ENCODE assay signal across 12 cellular contexts in genomic region chr2:220891405-220891804, GRCh38.
DNase-seq lines count a peak whose midpoint lies in the region; ATAC-seq, FAIRE-seq and TF ChIP-seq lines count a peak whose summit lies in the region.
"Had no signal": no experiment of that assay in that cellular context is flagged by ENCODE, and none has a peak within 500 bp of the region (broad histone marks: within the 10 kb centered on the region; RNA-seq: fewer than 3 reads in every experiment).

No MANE protein-coding gene starts in this region.

- DNase-seq in AG20443 (ENCODE audit: low spot score) = peak; percentile 80
- DNase-seq in HTR-8/SVneo (ENCODE audit: insufficient read length, low spot score) = peak; percentile 80
- peak; percentile 16 to 31 for DNase-seq in T47D (ENCODE audit: low read depth in 1 of 2, low spot score in 1 of 2)
- peak; percentile 85 for DNase-seq in kidney epithelial cell (ENCODE audit: low read depth)
- DNase-seq in NCI-H2227 (lab: John Stamatoyannopoulos, UW; ENCODE audit: unreplicated experiment) = no peak
- no peak for DNase-seq in cardiac septum (ENCODE audit: low spot score)
- DNase-seq: body of pancreas; stimulated activated CD4-positive, alpha-beta T cell treated with anti-CD3 and anti-CD28 coated beads, Interleukin-4, amount 100 ng/mL, for 1 hour had no signal

- TF ChIP-seq CTCF in kidney epithelial cell (IDR thresholded peaks at IDR 0.05; ENCODE audit: insufficient read depth, low read length, poor library complexity, severe bottlenecking) (no peak), gastroesophageal sphincter (IDR thresholded peaks at IDR 0.05) (no peak)

- H3K27ac ChIP-seq in gastroesophageal sphincter = no peak overlapping the region
- H3K27ac ChIP-seq: body of pancreas had no signal

- H3K4me3 ChIP-seq in kidney epithelial cell (ENCODE audit: low read depth, low read length) (no peak overlapping the region), gastroesophageal sphincter (no peak overlapping the region)
- H3K4me3 ChIP-seq: body of pancreas had no signal

- FAIRE-seq in HTR-8/SVneo (lab: Jason Lieb, UNC) = no peak

- in situ Hi-C loops in T47D (cut with HindIII; ENCODE audit: low pct_unique_long_range_greater_than_20kb, low sequenced_read_pairs) = no loop called here

- intact Hi-C loops in cardiac septum (cut with DNase I) = no loop called here

- TF ChIP-seq EP300 in gastroesophageal sphincter (IDR thresholded peaks at IDR 0.05) = no peak

- no peak for ATAC-seq in GM21576 (IDR thresholded peaks at IDR 0.05; ENCODE audit: unreplicated experiment)
- ATAC-seq in gastroesophageal sphincter = no peak
- ATAC-seq: body of pancreas; natural killer cell treated with Interleukin-12 subunit alpha and Interleukin-12 subunit beta and Interleukin-15 and Interleukin-18, amount 100 ng/mL, for 72 hours had no signal

- no peaks in the 10 kb centered on the region for H3K9me3 ChIP-seq in gastroesophageal sphincter
- H3K9me3 ChIP-seq: body of pancreas, Caco-2 had no signal

- H3K27me3 ChIP-seq in kidney epithelial cell (ENCODE audit: control insufficient read depth, insufficient read depth, low read length) = no peaks in the 10 kb centered on the region
- no peaks in the 10 kb centered on the region for H3K27me3 ChIP-seq in gastroesophageal sphincter
- H3K27me3 ChIP-seq: body of pancreas had no signal

- H3K36me3 ChIP-seq in kidney epithelial cell (ENCODE audit: control insufficient read depth, insufficient read depth, low read length) = no peaks in the 10 kb centered on the region
- no peaks in the 10 kb centered on the region for H3K36me3 ChIP-seq in gastroesophageal sphincter

- H3K4me1 ChIP-seq in gastroesophageal sphincter = no peaks in the 10 kb centered on the region
- H3K4me1 ChIP-seq: body of pancreas, Caco-2 had no signal

- WGBS in gastroesophageal sphincter (ENCODE audit: low coverage in 1 of 2), 2 donors = 33 to 80% methylated on average over 1 of the region's 1 CpG

- no peak for TF ChIP-seq POLR2A in gastroesophageal sphincter (IDR thresholded peaks at IDR 0.05)

Comparison
In these comparisons a context has a peak if more than half of its experiments do, and no peak if none do; other contexts are left out.
1. DNase-seq: peak in AG20443 (single experiment), HTR-8/SVneo (single experiment), T47D (2 of 2) and kidney epithelial cell (single experiment); none in NCI-H2227 (single experiment) and cardiac septum (single experiment).